Comparison of ENCODE assay signal across 24 cellular contexts in genomic region chr1:169576934-169577331, GRCh38. TPM values are rescaled to one million over a fixed set of nuclear protein-coding genes. Genes with fewer than 3 reads are reported as not detected.
"Had no signal": no experiment of that assay in that cellular context is flagged by ENCODE, and none has a peak within 500 bp of the region (broad histone marks: within the 10 kb centered on the region; RNA-seq: fewer than 3 reads in every experiment).

No MANE protein-coding gene starts in this region.

- DNase-seq: activated CD4-positive, alpha-beta T cell treated with anti-CD3 and anti-CD28 coated beads for 48 hours; activated CD4-positive, alpha-beta T cell treated with anti-CD3 and anti-CD28 coated beads, Interleukin-2, amount 50 U/mL, for 48 hours; activated CD8-positive, alpha-beta memory T cell treated with anti-CD3 and anti-CD28 coated beads for 24 hours; activated effector memory CD4-positive, alpha-beta T cell treated with Interleukin-2 at 50 U/mL for 16 hours; activated naive CD4-positive, alpha-beta T cell treated with Interleukin-2 at 50 U/mL for 16 hours; cerebellar nuclear complex; cortex of kidney; natural killer cell; occipital lobe; psoas muscle; spleen; stimulated activated naive CD4-positive, alpha-beta T cell treated with Interleukin-2 at 50 U/mL for 16 hours; T-helper 9 cell; WERI-Rb-1 had no signal

- ATAC-seq: activated CD4-positive, CD25-positive, alpha-beta regulatory T cell treated with anti-CD3 and anti-CD28 coated beads, Interleukin-2, amount 50 U/mL, for 24 hours; gastroesophageal sphincter; natural killer cell; psoas muscle had no signal

- H3K4me3 ChIP-seq: gastroesophageal sphincter, hepatocyte, lung, neural progenitor cell, psoas muscle, spleen, tibial nerve had no signal

- H3K27me3 ChIP-seq: hepatocyte, neural progenitor cell, tibial nerve had no signal

- H3K9me3 ChIP-seq: gastroesophageal sphincter, psoas muscle, spleen, tibial nerve had no signal

- H3K36me3 ChIP-seq: gastroesophageal sphincter, neural progenitor cell, tibial nerve, WERI-Rb-1 had no signal

- H3K27ac ChIP-seq: gastroesophageal sphincter, hepatocyte, neural progenitor cell, parathyroid adenoma, psoas muscle, spleen, tibial nerve, WERI-Rb-1 had no signal

- H3K4me1 ChIP-seq: gastroesophageal sphincter, neural progenitor cell, parathyroid adenoma, psoas muscle, spleen, tibial nerve had no signal

RNA-seq across cellular contexts. Expression of gene F5, which starts 9.3 kb away (rescaled TPM):
- total RNA-seq: endothelial cell of umbilical vein, fibroblast of villous mesenchyme had no signal

RNA-seq across cellular contexts. Expression of gene SELP, which starts 53.0 kb away (rescaled TPM):
- total RNA-seq: fibroblast of lung, fibroblast of villous mesenchyme had no signal
